Comparison of ENCODE assay signal across 8 cellular contexts in the genomic region with DNA sequence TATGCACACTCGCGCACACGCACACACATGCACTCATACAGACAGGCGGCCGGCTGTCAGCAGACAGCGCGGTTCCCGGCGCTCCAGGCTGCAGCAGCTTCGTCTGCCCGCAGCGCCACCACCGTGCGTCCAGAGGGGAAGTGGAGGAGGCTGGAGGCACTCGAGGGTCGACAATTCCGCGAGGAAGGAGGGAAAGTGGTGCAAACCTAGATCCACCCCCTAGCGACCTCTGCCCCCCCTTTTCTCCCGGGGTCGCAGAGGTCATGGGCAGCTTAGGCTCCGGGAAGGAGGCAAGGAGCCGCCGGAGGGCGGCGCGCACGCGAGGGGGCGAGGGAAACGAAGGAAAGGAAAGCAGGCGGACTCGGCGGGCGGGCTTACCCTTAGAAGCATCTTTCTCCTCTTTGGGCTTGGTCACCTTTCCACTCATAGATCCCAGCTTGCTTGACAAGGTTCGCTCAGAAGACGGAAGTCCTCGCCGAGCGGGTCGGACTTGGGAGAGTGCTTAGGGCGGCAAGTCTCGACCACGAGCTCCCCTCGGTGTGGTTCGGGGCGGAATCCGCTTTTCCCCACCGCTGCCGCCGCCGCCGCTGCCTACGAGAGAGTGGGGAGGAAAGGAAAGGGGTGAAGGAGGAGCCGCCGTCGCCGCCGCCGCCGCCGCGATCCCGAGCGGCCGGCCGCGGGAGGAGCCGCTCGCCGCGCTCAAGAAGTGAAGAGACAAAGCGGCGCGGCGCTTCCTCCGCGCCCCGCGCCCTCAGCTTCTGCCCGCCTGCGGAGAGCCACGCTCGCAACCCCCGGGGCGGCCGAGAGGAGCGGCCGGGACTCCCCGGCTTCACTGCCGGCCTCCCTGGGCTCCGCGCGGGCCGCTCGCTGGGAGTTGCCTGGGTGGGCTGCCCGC.
DNase-seq lines count a peak whose midpoint lies in the region; ATAC-seq and TF ChIP-seq lines count a peak whose summit lies in the region.

No MANE protein-coding gene starts in this region.

- ATAC-seq in RWPE2 (ENCODE audit: low read depth) (peak; percentile 43), psoas muscle (peak; percentile 29 to 50 (median 36)), HG02970 (IDR thresholded peaks at IDR 0.05; ENCODE audit: low FRiP score, unreplicated experiment) (no peak), HG03159 (IDR thresholded peaks at IDR 0.05; ENCODE audit: unreplicated experiment) (no peak), GM21529 (IDR thresholded peaks at IDR 0.05; ENCODE audit: unreplicated experiment) (no peak)

- CTCF ChIA-PET in GM10248 (lab: Yijun Ruan, JAX) = no interaction called here

- no peaks in the 10 kb centered on the region for H3K36me3 Mint-ChIP-seq in glutamatergic neuron (ENCODE audit: unreplicated experiment)

- H3K27me3 ChIP-seq in RWPE2 (ENCODE audit: insufficient read depth, poor library complexity, severe bottlenecking) (peaks cover 5% of the 10 kb centered on the region), psoas muscle (ENCODE audit: insufficient read depth in 3 of 3, low read length in 2 of 3) (peaks cover 0 to 13% (median 0%) of the 10 kb centered on the region in 3 donors)

- intact Hi-C loops in psoas muscle (cut with DNase I) = no loop called here

- H3K27ac ChIP-seq in RWPE2 (ENCODE audit: poor library complexity, severe bottlenecking) (no peak overlapping the region), psoas muscle (peak overlapping the region; percentile 91)

- H3K4me3 ChIP-seq in RWPE2 (ENCODE audit: severe bottlenecking) (peak overlapping the region; percentile 26), psoas muscle (peak overlapping the region; percentile 69)

- H3K4me1 ChIP-seq in RWPE2 (ENCODE audit: insufficient read depth, poor library complexity, severe bottlenecking) (no peaks in the 10 kb centered on the region), psoas muscle (peaks cover 9% of the 10 kb centered on the region)

- H3K9me3 ChIP-seq in RWPE2 (ENCODE audit: severe bottlenecking) (no peaks in the 10 kb centered on the region), psoas muscle (no peaks in the 10 kb centered on the region)

- peaks cover 2% of the 10 kb centered on the region for H3K27me3 Mint-ChIP-seq in glutamatergic neuron (ENCODE audit: unreplicated experiment)

- peaks cover 2% of the 10 kb centered on the region for H3K4me1 Mint-ChIP-seq in glutamatergic neuron (ENCODE audit: low read depth, unreplicated experiment)

- TF ChIP-seq CTCF in GM10248 (IDR thresholded peaks at IDR 0.05; ENCODE audit: control extremely low read depth, extremely low read depth, low read depth, missing control alignments) = no peak
- TF ChIP-seq CTCF in RWPE2 (IDR thresholded peaks at IDR 0.05; ENCODE audit: poor library complexity, severe bottlenecking) = no peak
- no peak for TF ChIP-seq CTCF in glutamatergic neuron (IDR thresholded peaks at IDR 0.05; ENCODE audit: partially characterized antibody, unreplicated experiment)
- TF ChIP-seq CTCF in psoas muscle (IDR thresholded peaks at IDR 0.05) = no peak

- H3K9me3 Mint-ChIP-seq in glutamatergic neuron (ENCODE audit: unreplicated experiment) = peaks cover 2% of the 10 kb centered on the region

- H3K4me3 Mint-ChIP-seq in glutamatergic neuron (ENCODE audit: unreplicated experiment) = peak overlapping the region; percentile 91

- 7 to 30% (median 18%) methylated on average over 15 to 92 of the region's 97 CpGs for WGBS in psoas muscle, 3 donors

- H3K27ac Mint-ChIP-seq in glutamatergic neuron (ENCODE audit: unreplicated experiment) = peak overlapping the region; percentile 64

- POLR2A ChIA-PET in GM10248 (lab: Yijun Ruan, JAX) = no interaction called here

- DNase-seq in GM10248 (ENCODE audit: extremely low spot score) = peak; percentile 10
- no peak for DNase-seq in RWPE2 (ENCODE audit: low spot score)
- DNase-seq in glutamatergic neuron = peak; percentile 45
- DNase-seq in psoas muscle = peak; percentile 21 to 58
- DNase-seq in A172 (ENCODE audit: low spot score) = no peak

- H3K36me3 ChIP-seq in RWPE2 (ENCODE audit: low read depth) (no peaks in the 10 kb centered on the region), psoas muscle (ENCODE audit: insufficient read depth in 1 of 2, low read depth in 1 of 2) (no peaks in the 10 kb centered on the region)

Comparison
In these comparisons a context has a peak if more than half of its experiments do, and no peak if none do; other contexts are left out.
1. DNase-seq: peak in GM10248 (single experiment), glutamatergic neuron (single experiment) and psoas muscle (2 of 2); none in RWPE2 (single experiment) and A172 (single experiment).
2. ATAC-seq: peak in RWPE2 (single experiment) and psoas muscle (4 of 4); none in HG02970 (single experiment), HG03159 (single experiment) and GM21529 (single experiment).